10 cellular contexts compared by ENCODE assay signal in the genomic region with DNA sequence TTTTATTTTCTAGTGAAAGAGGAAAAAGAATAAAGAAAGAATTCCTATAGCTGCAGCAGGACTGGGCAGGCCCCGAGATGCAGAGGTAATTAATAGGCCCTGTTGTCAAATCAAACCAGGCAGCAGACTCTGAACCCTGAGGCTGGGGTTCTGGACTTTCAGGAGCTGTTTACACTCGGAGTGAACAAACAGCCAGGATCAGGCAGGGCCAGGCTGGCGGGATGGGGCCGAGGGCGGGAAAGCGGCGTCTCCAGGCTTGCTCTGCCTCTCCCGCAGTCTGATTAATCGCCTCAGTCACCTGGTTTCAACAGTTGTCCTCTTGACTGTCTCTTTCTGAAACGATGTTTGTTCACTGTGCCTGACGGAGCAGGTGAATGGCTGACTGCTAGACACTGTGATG.
A peak's percentile ranks its signal among the peaks of the same experiment; 100 is the strongest.
DNase-seq lines count a peak whose midpoint lies in the region; TF ChIP-seq lines count a peak whose summit lies in the region.
"Had no signal": no experiment of that assay in that cellular context is flagged by ENCODE, and none has a peak within 500 bp of the region (broad histone marks: within the 10 kb centered on the region; RNA-seq: fewer than 3 reads in every experiment).

No MANE protein-coding gene starts in this region.

- CTCF ChIA-PET in Caco-2 (lab: Charles Lee) (no interaction called here), SK-N-SH (lab: Yijun Ruan, JAX) (interaction anchor here (0.8 to 2.1 kb wide), 5 partner anchors 15 to 138 kb away, joined by 3 to 11 read pairs (median 3); no protein-coding TSS in a partner anchor)

- H3K9me3 Mint-ChIP-seq in Caco-2 (ENCODE audit: unreplicated experiment), result no peaks in the 10 kb centered on the region
- no peaks in the 10 kb centered on the region for H3K9me3 Mint-ChIP-seq in mesothelial cell of epicardium

- intact Hi-C loops in Caco-2 (cut with micrococcal nuclease; ENCODE audit: unreplicated experiment), result no loop called here

- H3K36me3 ChIP-seq in Caco-2 (ENCODE audit: control insufficient read depth, insufficient read depth, low read length), result no peaks in the 10 kb centered on the region
- no peaks in the 10 kb centered on the region for H3K36me3 ChIP-seq in SK-N-SH (replicated peaks in 1 of 2; ENCODE audit: control insufficient read depth in 1 of 2, insufficient read depth in 2 of 2, low read length in 1 of 2)
- H3K36me3 ChIP-seq: lower lobe of right lung had no signal

- 36% methylated on average over 11 of the region's 11 CpGs for WGBS in SK-N-SH (ENCODE audit: low lambda C conversion rate)

- H3K4me3 ChIP-seq in Caco-2 (ENCODE audit: low read depth, low read length), result no peak overlapping the region
- H3K4me3 ChIP-seq in SK-N-SH (ENCODE audit: low read depth in 2 of 2, low read length in 1 of 2), result no peak overlapping the region
- H3K4me3 ChIP-seq: GM23248, lower lobe of right lung had no signal

- no peaks in the 10 kb centered on the region for H3K27me3 ChIP-seq in Caco-2 (replicated peaks; ENCODE audit: control insufficient read depth, insufficient read depth, low read length)
- H3K27me3 ChIP-seq in SK-N-SH (ENCODE audit: insufficient read depth), result no peaks in the 10 kb centered on the region

- no peak overlapping the region for H2AFZ ChIP-seq in SK-N-SH (ENCODE audit: low read depth)
- H2AFZ ChIP-seq: GM23248 had no signal

- peak overlapping the region in 1 of 2 experiments; percentile 24; a peak in 2 of 4 replicates for H3K27ac ChIP-seq in SK-N-SH (ENCODE audit: low read depth in 2 of 2, low read length in 1 of 2)
- H3K27ac ChIP-seq: GM23248, lower lobe of right lung had no signal

- H3K9me2 ChIP-seq in SK-N-SH, result no peaks in the 10 kb centered on the region

- DNase-seq in Caco-2 (peak; percentile 67 to 72), NCI-H2029 (lab: John Stamatoyannopoulos, UW) (peak; percentile 64), SK-N-SH (peak; percentile 89), mesothelial cell of epicardium (ENCODE audit: low spot score in 2 of 2, unreplicated experiment in 2 of 2) (no peak), superior temporal gyrus (ENCODE audit: extremely low spot score) (no peak), activated T-cell treated with anti-CD3 and anti-CD28 coated beads for 4 hours (no peak), Kasumi-1 (lab: John Stamatoyannopoulos, UW) (no peak)
- no peak for DNase-seq in activated CD4-positive, CD25-positive, alpha-beta regulatory T cell (lab: John Stamatoyannopoulos, UW)
- DNase-seq: GM23248, lower lobe of right lung had no signal

- TF ChIP-seq EP300 in SK-N-SH (IDR thresholded peaks at IDR 0.05; ENCODE audit: borderline replicate concordance in 1 of 2, low read depth in 1 of 2, low read length in 1 of 2), result peak in 1 of 2 experiments; percentile 86; a peak in 2 of 4 replicates

- TF ChIP-seq RAD21 in SK-N-SH (IDR thresholded peaks at IDR 0.05; ENCODE audit: low read length), result peak; percentile 36

- no peak overlapping the region for H3K4me2 ChIP-seq in SK-N-SH

- H3K4me1 Mint-ChIP-seq in Caco-2 (ENCODE audit: low read depth, unreplicated experiment) (peaks cover 8% of the 10 kb centered on the region), mesothelial cell of epicardium (peaks cover 27% of the 10 kb centered on the region)

- H3K27me3 Mint-ChIP-seq in Caco-2 (ENCODE audit: insufficient read depth, unreplicated experiment) (no peaks in the 10 kb centered on the region), mesothelial cell of epicardium (ENCODE audit: low read depth) (no peaks in the 10 kb centered on the region)

- H4K20me1 ChIP-seq in SK-N-SH (ENCODE audit: insufficient read depth), result no peaks in the 10 kb centered on the region

- H3K4me3 Mint-ChIP-seq in Caco-2 (ENCODE audit: unreplicated experiment) (no peak overlapping the region), mesothelial cell of epicardium (peak overlapping the region; percentile 18)

- H3K36me3 Mint-ChIP-seq in Caco-2 (ENCODE audit: insufficient read depth, unreplicated experiment), result peaks cover 4% of the 10 kb centered on the region
- no peaks in the 10 kb centered on the region for H3K36me3 Mint-ChIP-seq in mesothelial cell of epicardium

- POLR2A ChIA-PET in Caco-2 (lab: Charles Lee), result no interaction called here
- POLR2A ChIA-PET in SK-N-SH (lab: Yijun Ruan, JAX), result interaction anchor here (0.8 kb wide), 1 partner anchor 625 kb away, joined by 3 read pairs; no protein-coding TSS in a partner anchor

- TF ChIP-seq CTCF in Caco-2 (IDR thresholded peaks at IDR 0.05; ENCODE audit: insufficient read depth in 1 of 2, low read depth in 1 of 2, low read length in 1 of 2, severe bottlenecking in 1 of 2, unreplicated experiment in 1 of 2) (no peak), SK-N-SH (IDR thresholded peaks at IDR 0.05) (no peak), mesothelial cell of epicardium (IDR thresholded peaks at IDR 0.05; ENCODE audit: unreplicated experiment) (no peak)

- H3K9ac ChIP-seq in SK-N-SH, result no peak overlapping the region
- H3K9ac ChIP-seq: GM23248 had no signal

- no TSS peak for BruUV-seq in Caco-2 (replicated peaks; lab: Mats Ljungman, UMichigan)

- H3K27ac Mint-ChIP-seq in Caco-2 (ENCODE audit: unreplicated experiment), result peak overlapping the region; percentile 81
- H3K27ac Mint-ChIP-seq in mesothelial cell of epicardium, result peak overlapping the region; percentile 86

- H3F3A ChIP-seq in SK-N-SH (replicated peaks; ENCODE audit: insufficient read depth), result no peaks in the 10 kb centered on the region

- H3K4me1 ChIP-seq in Caco-2, result 0 out of 2 replicates have a peak, but pooled peaks cover 9% of the 10 kb centered on the region
- H3K4me1 ChIP-seq in SK-N-SH (ENCODE audit: control insufficient read depth in 1 of 2, insufficient read depth in 2 of 2, low read depth in 1 of 2, low read length in 1 of 2), result peaks cover 0 to 11% of the 10 kb centered on the region in 2 experiments; a peak in 2 of 4 replicates
- H3K4me1 ChIP-seq: lower lobe of right lung had no signal

- no peaks in the 10 kb centered on the region for H3K79me2 ChIP-seq in SK-N-SH (ENCODE audit: insufficient read depth)

- no peaks in the 10 kb centered on the region for H3K9me3 ChIP-seq in Caco-2
- H3K9me3 ChIP-seq in SK-N-SH, result no peaks in the 10 kb centered on the region
- H3K9me3 ChIP-seq: lower lobe of right lung had no signal

TF ChIP-seq in SK-N-SH, 30 proteins besides CTCF, POLR2A, EP300 and RAD21:
- TF ChIP-seq FOXJ3 (CRISPR knock-in tag; IDR thresholded peaks at IDR 0.05) (peak; percentile 97), SIN3A (IDR thresholded peaks at IDR 0.05; ENCODE audit: borderline replicate concordance, low read depth, low read length) (no peak), GATA2 (CRISPR knock-in tag; IDR thresholded peaks at IDR 0.05) (peak; percentile 50; the same call in 1 of the 2 replicates), CHD2 (IDR thresholded peaks at IDR 0.05; ENCODE audit: low read length, partially characterized antibody) (peak; percentile 81), TCF12 (IDR thresholded peaks at IDR 0.05) (0 out of 2 replicates have a peak, but pooled peaks have one; percentile 10), MXI1 (IDR thresholded peaks at IDR 0.05; ENCODE audit: low read depth, low read length) (0 out of 2 replicates have a peak, but pooled peaks have one; percentile 32), TEAD4 (IDR thresholded peaks at IDR 0.05; ENCODE audit: borderline replicate concordance, insufficient read depth) (no peak), JUND (IDR thresholded peaks at IDR 0.05) (no peak), RCOR1 (IDR thresholded peaks at IDR 0.05; ENCODE audit: low read length) (peak; percentile 99), RXRA (IDR thresholded peaks at IDR 0.05; ENCODE audit: borderline replicate concordance, low read depth) (no peak)

Comparison
In these comparisons a context has a peak if more than half of its experiments do, and no peak if none do; other contexts are left out.
1. DNase-seq: peak in Caco-2 (2 of 2), NCI-H2029 (single experiment) and SK-N-SH (single experiment); none in mesothelial cell of epicardium (0 of 2), superior temporal gyrus (single experiment), activated T-cell treated with anti-CD3 and anti-CD28 coated beads for 4 hours (single experiment), activated CD4-positive, CD25-positive, alpha-beta regulatory T cell (0 of 4) and Kasumi-1 (0 of 2).